Comparison of ENCODE assay signal across 2 cellular contexts in genomic region chr19:38384209-38385027, GRCh38.
TF ChIP-seq lines count a peak whose summit lies in the region.

No MANE protein-coding gene starts in this region.

TF ChIP-seq in IMR-90, 13 proteins besides CTCF, POLR2A, EP300 and RAD21:
- TF ChIP-seq MXI1 (IDR thresholded peaks at IDR 0.05; ENCODE audit: borderline replicate concordance, low read depth, low read length) (no peak), NFE2L2 (IDR thresholded peaks at IDR 0.05; ENCODE audit: low read depth, low read length) (no peak), MAFK (IDR thresholded peaks at IDR 0.05; ENCODE audit: low read depth, low read length) (no peak), RCOR1 (IDR thresholded peaks at IDR 0.05; ENCODE audit: insufficient replicate concordance, low read length) (no peak), FOS (IDR thresholded peaks at IDR 0.05; ENCODE audit: low read depth, low read length) (no peak), USF2 (IDR thresholded peaks at IDR 0.05; ENCODE audit: low read depth, low read length) (no peak), CHD1 (IDR thresholded peaks at IDR 0.05; ENCODE audit: low read depth, low read length) (no peak), RFX5 (IDR thresholded peaks at IDR 0.05; ENCODE audit: low read depth, low read length) (no peak), ELK1 (IDR thresholded peaks at IDR 0.05; ENCODE audit: borderline replicate concordance, low read depth, low read length) (no peak), BHLHE40 (IDR thresholded peaks at IDR 0.05; ENCODE audit: low read depth, low read length) (no peak), MAZ (IDR thresholded peaks at IDR 0.05; ENCODE audit: borderline replicate concordance, low read depth, low read length) (no peak), SMC3 (IDR thresholded peaks at IDR 0.05; ENCODE audit: low read depth, low read length) (no peak), CEBPB (IDR thresholded peaks at IDR 0.05; ENCODE audit: low read depth, low read length) (no peak)
TF ChIP-seq in IMR-90: peak in this region for 0.

TF ChIP-seq in GM12878, 131 proteins besides CTCF, POLR2A, EP300 and RAD21:
- TF ChIP-seq SMC3 (IDR thresholded peaks at IDR 0.05; ENCODE audit: borderline replicate concordance, low read length) (no peak), HCFC1 (IDR thresholded peaks at IDR 0.05; ENCODE audit: low read length) (no peak), SMARCA5 (IDR thresholded peaks at IDR 0.05) (no peak), ZNF592 (IDR thresholded peaks at IDR 0.05) (no peak), POLR2AphosphoS5 (IDR thresholded peaks at IDR 0.05; ENCODE audit: low read length) (peak; percentile 56), PKNOX1 (IDR thresholded peaks at IDR 0.05) (peak; percentile 41; the same call in 1 of the 2 replicates), CBX3 (IDR thresholded peaks at IDR 0.05; ENCODE audit: borderline replicate concordance, low read depth) (no peak), DPF2 (IDR thresholded peaks at IDR 0.05) (no peak), RFX5 (IDR thresholded peaks at IDR 0.05; ENCODE audit: low read depth, low read length) (no peak)
